In the genomic region with DNA sequence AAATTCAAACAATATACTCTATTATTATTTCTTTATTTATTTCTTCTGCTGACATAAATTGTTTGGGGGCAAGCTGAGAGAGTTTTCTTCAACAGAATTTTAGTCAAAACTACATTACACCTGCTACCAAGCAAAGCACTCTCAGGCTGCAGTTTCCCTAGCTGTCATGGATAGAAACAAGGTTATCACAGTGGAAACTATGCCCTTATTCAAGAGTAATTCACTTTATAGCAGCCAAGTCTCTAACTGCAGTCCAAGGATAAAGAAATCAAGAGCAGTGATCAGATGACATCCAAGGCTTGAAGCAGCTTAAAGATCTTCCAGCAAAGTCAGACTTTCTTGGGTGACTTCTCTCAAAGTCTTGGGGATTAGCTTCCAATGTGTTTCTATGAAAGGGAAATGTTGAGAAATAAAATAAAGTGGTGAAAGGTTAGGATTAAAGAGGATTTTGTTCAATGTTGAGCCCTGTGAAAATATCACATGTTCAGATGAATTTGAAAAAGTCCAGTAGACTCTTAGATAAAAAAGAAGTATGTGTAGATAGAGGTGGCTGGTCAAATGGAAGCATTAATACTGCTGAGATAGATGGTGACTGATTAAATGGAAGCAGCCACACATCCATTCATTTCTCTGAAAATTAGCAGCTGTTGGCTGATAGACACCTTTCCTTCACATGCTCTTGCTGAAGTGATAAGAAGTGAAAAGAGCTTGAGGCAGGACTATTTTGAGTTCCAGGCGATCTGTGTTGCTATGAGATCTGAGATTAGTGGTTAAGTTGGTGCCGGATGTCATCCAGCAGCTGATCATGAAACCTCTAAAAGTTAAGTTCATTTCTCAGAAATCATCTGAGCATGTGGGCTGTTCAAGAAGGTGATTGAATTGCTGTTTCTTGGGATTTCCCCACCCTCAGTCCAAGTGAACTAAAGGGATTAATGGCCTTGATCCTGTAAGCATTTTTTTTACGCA, we compare ENCODE assay signal across 8 cellular contexts.
DNase-seq lines count a peak whose midpoint lies in the region; ATAC-seq and TF ChIP-seq lines count a peak whose summit lies in the region.

No MANE protein-coding gene starts in this region.

- no peak overlapping the region for H2AFZ ChIP-seq in DND-41 (ENCODE audit: low read depth, low read length)

- DNase-seq in DND-41 (peak; percentile 82), NCI-H2081 (lab: John Stamatoyannopoulos, UW) (no peak), SW 1271 (lab: John Stamatoyannopoulos, UW) (no peak), AG08396 (ENCODE audit: low spot score) (no peak)
- DNase-seq in activated naive CD4-positive, alpha-beta T cell treated with anti-CD3 and anti-CD28 coated beads, Interleukin-2, amount 50 U/mL, for 16 hours = peak; percentile 52
- DNase-seq in stimulated activated CD4-positive, alpha-beta T cell treated with anti-CD3 and anti-CD28 coated beads, Interleukin-4, amount 100 ng/mL, for 24 hours = peak; percentile 74

- H3K9ac ChIP-seq in DND-41 (ENCODE audit: low read depth, low read length) = peak overlapping the region; percentile 7; the same call in 1 of the 2 replicates

- H3K4me3 ChIP-seq in DND-41 (ENCODE audit: low read depth in 1 of 2, low read length in 2 of 2) = no peak overlapping the region

- peak overlapping the region; percentile 35 for H3K4me2 ChIP-seq in DND-41 (ENCODE audit: insufficient read depth, low read length)

- ATAC-seq in DND-41 (ENCODE audit: insufficient read depth, low read depth) = peak; percentile 95
- ATAC-seq in GM21447 (IDR thresholded peaks at IDR 0.05; ENCODE audit: unreplicated experiment) = peak; percentile 84

- no peaks in the 10 kb centered on the region for H3K79me2 ChIP-seq in DND-41 (ENCODE audit: insufficient read depth, low read length)

- H3K27me3 ChIP-seq in DND-41 (ENCODE audit: insufficient read depth, low read length, poor library complexity) = no peaks in the 10 kb centered on the region

- H4K20me1 ChIP-seq in DND-41 (ENCODE audit: insufficient read depth, low read length) = no peaks in the 10 kb centered on the region

- no peaks in the 10 kb centered on the region for H3K9me3 ChIP-seq in DND-41 (ENCODE audit: insufficient read depth, low read length, severe bottlenecking)
- H3K9me3 ChIP-seq in KOPT-K1 (ENCODE audit: insufficient read depth, low read length, poor library complexity, severe bottlenecking) = peaks cover 5% of the 10 kb centered on the region

- H3K27ac ChIP-seq in DND-41 (ENCODE audit: low read length) (peak overlapping the region; percentile 56), KOPT-K1 (ENCODE audit: low read depth, low read length, poor library complexity, severe bottlenecking) (peak overlapping the region; percentile 79)

- no peaks in the 10 kb centered on the region for H3K36me3 ChIP-seq in DND-41 (ENCODE audit: insufficient read depth, low read length)
- no peaks in the 10 kb centered on the region for H3K36me3 ChIP-seq in KOPT-K1 (ENCODE audit: insufficient read depth, low read length)

- no peak for TF ChIP-seq CTCF in DND-41 (IDR thresholded peaks at IDR 0.05; ENCODE audit: borderline replicate concordance, extremely low read depth, low read length, poor library complexity, severe bottlenecking)

- peaks cover 46% of the 10 kb centered on the region for H3K4me1 ChIP-seq in DND-41 (ENCODE audit: insufficient read depth, low read length)

Comparison
In these comparisons a context has a peak if more than half of its experiments do, and no peak if none do; other contexts are left out.
1. DNase-seq: peak in DND-41 (single experiment), activated naive CD4-positive, alpha-beta T cell treated with anti-CD3 and anti-CD28 coated beads, Interleukin-2, amount 50 U/mL, for 16 hours (single experiment) and stimulated activated CD4-positive, alpha-beta T cell treated with anti-CD3 and anti-CD28 coated beads, Interleukin-4, amount 100 ng/mL, for 24 hours (single experiment); none in NCI-H2081 (0 of 2), SW 1271 (0 of 2) and AG08396 (single experiment).